In the genomic region with DNA sequence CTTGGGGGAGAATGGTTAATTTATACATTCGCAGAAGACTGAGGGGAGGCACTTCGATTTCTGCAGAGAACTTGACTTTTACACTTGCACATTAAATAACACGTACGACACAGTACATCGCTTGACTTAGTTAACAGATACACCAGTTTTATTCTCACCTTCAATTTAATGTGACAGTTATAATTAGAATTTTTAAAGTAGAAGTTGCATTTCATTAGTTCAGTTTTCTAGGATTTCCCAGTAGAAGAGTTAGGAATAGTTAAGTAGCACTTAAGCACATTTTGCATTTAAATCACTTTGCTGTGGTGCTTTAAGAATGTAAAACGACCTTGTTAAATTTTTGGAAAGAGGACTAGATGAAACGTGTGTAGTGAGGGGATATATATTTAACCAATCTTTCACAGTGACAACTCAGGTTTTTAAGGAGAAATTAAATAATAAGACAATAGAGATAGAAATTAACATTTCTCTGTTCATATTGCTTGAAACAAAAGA, we compare ENCODE assay signal across 9 cellular contexts. TPM values are rescaled to one million over a fixed set of nuclear protein-coding genes. Genes with fewer than 3 reads are reported as not detected.
A peak's percentile ranks its signal among the peaks of the same experiment; 100 is the strongest.
DNase-seq lines count a peak whose midpoint lies in the region; FAIRE-seq and TF ChIP-seq lines count a peak whose summit lies in the region.
"Had no signal": no experiment of that assay in that cellular context is flagged by ENCODE, and none has a peak within 500 bp of the region (broad histone marks: within the 10 kb centered on the region; RNA-seq: fewer than 3 reads in every experiment).

No MANE protein-coding gene starts in this region.

- peaks cover 63% of the 10 kb centered on the region for H3K4me1 ChIP-seq in OCI-LY1 (ENCODE audit: insufficient read depth, low read length, severe bottlenecking)
- peaks cover 17% of the 10 kb centered on the region for H3K4me1 ChIP-seq in endothelial cell of umbilical vein (ENCODE audit: control insufficient read depth, extremely low read depth, insufficient read depth, low read length)

- POLR2A ChIA-PET in activated CD4-positive, alpha-beta T cell treated with anti-CD3 and anti-CD28 coated beads, Interleukin-2, amount 10 ng/mL, durations not matched to agents 7 days and 5 days (lab: Charles Lee): no interaction called here
- POLR2A ChIA-PET in endothelial cell of umbilical vein (lab: Charles Lee): no interaction called here

- DNase-seq in activated CD4-positive, alpha-beta T cell treated with anti-CD3 and anti-CD28 coated beads, Interleukin-2, amount 10 ng/mL, durations not matched to agents 7 days and 5 days: no peak
- DNase-seq in activated CD4-positive, alpha-beta T cell treated with anti-CD3 and anti-CD28 coated beads for 1 hour: no peak
- DNase-seq in endothelial cell of umbilical vein (ENCODE audit: low read depth, low spot score) (no peak), progenitor cell of endocrine pancreas (ENCODE audit: low spot score, unreplicated experiment) (no peak), OCI-M1 (lab: John Stamatoyannopoulos, UW) (no peak), GM19239 (ENCODE audit: insufficient read length, low spot score) (no peak)
- no peak for DNase-seq in stimulated activated CD4-positive, alpha-beta T cell treated with anti-CD3 and anti-CD28 coated beads, Interleukin-15, amount 100 ng/mL, for 24 hours
- DNase-seq: uterus had no signal

- H3K79me2 ChIP-seq in OCI-LY1 (ENCODE audit: insufficient read depth, low read length) (peaks cover 14% of the 10 kb centered on the region; the same call in 1 of the 2 replicates), endothelial cell of umbilical vein (ENCODE audit: control insufficient read depth, insufficient read depth, low read length) (no peaks in the 10 kb centered on the region)

- H3K4me3 ChIP-seq in OCI-LY1 (ENCODE audit: low read depth, low read length, poor library complexity, severe bottlenecking) (peak overlapping the region; percentile 72), endothelial cell of umbilical vein (replicated peaks in 1 of 3; ENCODE audit: insufficient read depth in 1 of 3, low read depth in 1 of 3, low read length in 3 of 3) (no peak overlapping the region)

- intact Hi-C loops in endothelial cell of umbilical vein (cut with micrococcal nuclease): loop anchor here (5.0 to 10.0 kb wide), 4 partner anchors 340 to 730 kb away; partner anchors contain the start of genes PDSS2 and SOBP

- H3K9me1 ChIP-seq in endothelial cell of umbilical vein (replicated peaks; ENCODE audit: control insufficient read depth, extremely low read depth, insufficient read depth, low read length): no peaks in the 10 kb centered on the region

- peak overlapping the region; percentile 97 for H3K27ac ChIP-seq in OCI-LY1 (ENCODE audit: low read depth, low read length, poor library complexity, severe bottlenecking)
- H3K27ac ChIP-seq in endothelial cell of umbilical vein (ENCODE audit: insufficient read depth, low read depth, low read length): no peak overlapping the region
- H3K27ac ChIP-seq: uterus had no signal

- no peaks in the 10 kb centered on the region for H3K9me3 Mint-ChIP-seq in activated CD4-positive, alpha-beta T cell treated with anti-CD3 and anti-CD28 coated beads, Interleukin-2, amount 10 ng/mL, durations not matched to agents 7 days and 5 days
- H3K9me3 Mint-ChIP-seq in progenitor cell of endocrine pancreas (ENCODE audit: low read depth): no peaks in the 10 kb centered on the region

- H3K9me3 ChIP-seq in OCI-LY1 (ENCODE audit: low read length) (no peaks in the 10 kb centered on the region), endothelial cell of umbilical vein (replicated peaks; ENCODE audit: control insufficient read depth, insufficient read depth, low read length) (no peaks in the 10 kb centered on the region)
- H3K9me3 ChIP-seq: uterus had no signal

- dilution Hi-C loops in endothelial cell of umbilical vein (cut with MboI; ENCODE audit: extremely low pct_ligation_motif_present, low sequenced_read_pairs): no loop called here

- H3K27me3 Mint-ChIP-seq in activated CD4-positive, alpha-beta T cell treated with anti-CD3 and anti-CD28 coated beads, Interleukin-2, amount 10 ng/mL, durations not matched to agents 7 days and 5 days: peaks cover 18% of the 10 kb centered on the region
- H3K27me3 Mint-ChIP-seq in progenitor cell of endocrine pancreas: no peaks in the 10 kb centered on the region

- no peaks in the 10 kb centered on the region for H3K9me2 ChIP-seq in OCI-LY1 (ENCODE audit: low read depth, low read length)

- no peak for TF ChIP-seq CTCF in OCI-LY1 (IDR thresholded peaks at IDR 0.05; ENCODE audit: low read length)
- TF ChIP-seq CTCF in endothelial cell of umbilical vein (IDR thresholded peaks at IDR 0.05; ENCODE audit: extremely low read depth in 1 of 2, insufficient read depth in 1 of 2, low read depth in 1 of 2, low read length in 2 of 2): no peak
- TF ChIP-seq CTCF in progenitor cell of endocrine pancreas (IDR thresholded peaks at IDR 0.05; ENCODE audit: unreplicated experiment): no peak

- H3F3A ChIP-seq in OCI-LY1 (ENCODE audit: insufficient read depth, low read length): peaks cover 13% of the 10 kb centered on the region

- FAIRE-seq in endothelial cell of umbilical vein (lab: Jason Lieb, UNC): peak; percentile 53
- FAIRE-seq in GM19239 (lab: Jason Lieb, UNC): no peak

- H4K20me1 ChIP-seq in OCI-LY1 (ENCODE audit: insufficient read depth, low read length): no peaks in the 10 kb centered on the region
- H4K20me1 ChIP-seq in endothelial cell of umbilical vein (replicated peaks; ENCODE audit: control insufficient read depth, extremely low read depth, insufficient read depth, low read length): no peaks in the 10 kb centered on the region

- CTCF ChIA-PET in activated CD4-positive, alpha-beta T cell treated with anti-CD3 and anti-CD28 coated beads, Interleukin-2, amount 10 ng/mL, durations not matched to agents 7 days and 5 days (lab: Charles Lee): interaction anchor here (0.7 kb wide), 1 partner anchor 90 kb away, joined by 3 read pairs; the partner anchor contains the start of gene MTRES1
- CTCF ChIA-PET in endothelial cell of umbilical vein (lab: Charles Lee): interaction anchor here (1.0 to 1.8 kb wide), 3 partner anchors 8 to 933 kb away, joined by 3 to 7 read pairs (median 4); no protein-coding TSS in a partner anchor

- H3K36me3 ChIP-seq in OCI-LY1 (ENCODE audit: insufficient read depth, low read length) (peaks cover 5% of the 10 kb centered on the region), endothelial cell of umbilical vein (ENCODE audit: control insufficient read depth in 2 of 2, extremely low read depth in 1 of 2, insufficient read depth in 2 of 2, low read length in 2 of 2) (no peaks in the 10 kb centered on the region)
- H3K36me3 ChIP-seq: uterus had no signal

- H2AFZ ChIP-seq in OCI-LY1 (ENCODE audit: low read length) (no peak overlapping the region), endothelial cell of umbilical vein (ENCODE audit: low read depth, low read length) (no peak overlapping the region)

- peaks cover 19% of the 10 kb centered on the region for H3K4me1 Mint-ChIP-seq in activated CD4-positive, alpha-beta T cell treated with anti-CD3 and anti-CD28 coated beads, Interleukin-2, amount 10 ng/mL, durations not matched to agents 7 days and 5 days
- H3K4me1 Mint-ChIP-seq in progenitor cell of endocrine pancreas (ENCODE audit: low read depth): peaks cover 17% of the 10 kb centered on the region

- no peak overlapping the region for H3K27ac Mint-ChIP-seq in activated CD4-positive, alpha-beta T cell treated with anti-CD3 and anti-CD28 coated beads, Interleukin-2, amount 10 ng/mL, durations not matched to agents 7 days and 5 days
- H3K27ac Mint-ChIP-seq in progenitor cell of endocrine pancreas: peak overlapping the region; percentile 98

- no peak for TF ChIP-seq POLR2A in endothelial cell of umbilical vein (IDR thresholded peaks at IDR 0.05; ENCODE audit: low read depth, low read length)

- H3K4me2 ChIP-seq in OCI-LY1 (ENCODE audit: low read length) (peak overlapping the region; percentile 93), endothelial cell of umbilical vein (ENCODE audit: insufficient read depth, low read length) (peak overlapping the region; percentile 98)

- no TSS peak for BruUV-seq in endothelial cell of umbilical vein (replicated peaks; lab: Mats Ljungman, UMichigan)

- peaks cover 2% of the 10 kb centered on the region for H3K36me3 Mint-ChIP-seq in activated CD4-positive, alpha-beta T cell treated with anti-CD3 and anti-CD28 coated beads, Interleukin-2, amount 10 ng/mL, durations not matched to agents 7 days and 5 days (ENCODE audit: low read depth)
- H3K36me3 Mint-ChIP-seq in progenitor cell of endocrine pancreas (ENCODE audit: insufficient read depth): no peaks in the 10 kb centered on the region

- H3K4me3 Mint-ChIP-seq in activated CD4-positive, alpha-beta T cell treated with anti-CD3 and anti-CD28 coated beads, Interleukin-2, amount 10 ng/mL, durations not matched to agents 7 days and 5 days: peak overlapping the region; percentile 71
- peak overlapping the region; percentile 88 for H3K4me3 Mint-ChIP-seq in progenitor cell of endocrine pancreas (ENCODE audit: low read depth)

- peak overlapping the region; percentile 57 for H3K9ac ChIP-seq in OCI-LY1 (ENCODE audit: low read length)
- H3K9ac ChIP-seq in endothelial cell of umbilical vein (replicated peaks; ENCODE audit: extremely low read depth, insufficient read depth, low read length): no peak overlapping the region

- H3K27me3 ChIP-seq in OCI-LY1 (ENCODE audit: insufficient read depth, low read length) (no peaks in the 10 kb centered on the region), endothelial cell of umbilical vein (ENCODE audit: control insufficient read depth in 2 of 2, insufficient read depth in 2 of 2, low read length in 2 of 2) (peaks cover 9 to 24% of the 10 kb centered on the region in 2 experiments)
- H3K27me3 ChIP-seq: uterus had no signal

TF ChIP-seq in endothelial cell of umbilical vein, 7 proteins besides CTCF, POLR2A, EP300 and RAD21 (continues in another document):
- TF ChIP-seq EZH2 (IDR thresholded peaks at IDR 0.05; ENCODE audit: borderline replicate concordance, low read depth, low read length, severe bottlenecking) (peak; percentile 23), JUN (IDR thresholded peaks at IDR 0.05; ENCODE audit: borderline replicate concordance, insufficient read depth, insufficient read length, low read depth) (no peak), GATA2 (IDR thresholded peaks at IDR 0.05; ENCODE audit: insufficient read depth, insufficient read length, low read depth, low read length) (no peak)

RNA-seq across cellular contexts. Expression of gene BEND3, which starts 1.7 kb away (rescaled TPM):
- total RNA-seq in activated CD4-positive, alpha-beta T cell treated with anti-CD3 and anti-CD28 coated beads, Interleukin-2, amount 10 ng/mL, durations not matched to agents 7 days and 5 days: 1 to 10 TPM; 2.7 to 2.9 TPM
- 4.8 TPM in 2 replicates for total RNA-seq in endothelial cell of umbilical vein
- 1.4 and 1.6 TPM in 2 replicates for polyA plus RNA-seq in endothelial cell of umbilical vein
- 1.9 TPM in 2 replicates for polyA plus RNA-seq in endothelial cell of umbilical vein (2011; cell fraction: cytosol; rRNA removed)
- 2.9 and 3.4 TPM in 2 replicates for polyA plus RNA-seq in endothelial cell of umbilical vein (2011; cell fraction: nucleus; rRNA removed)
- polyA plus RNA-seq in endothelial cell of umbilical vein (2012): 1.6 and 1.9 TPM in 2 replicates
- polyA minus RNA-seq in endothelial cell of umbilical vein: 4.4 and 5.8 TPM in 2 replicates
- polyA minus RNA-seq in endothelial cell of umbilical vein (2011; cell fraction: cytosol; rRNA and poly(A)+ RNA removed): 8.7 TPM
- 4.0 and 4.2 TPM in 2 replicates for polyA minus RNA-seq in endothelial cell of umbilical vein (2011; cell fraction: nucleus; rRNA and poly(A)+ RNA removed)
- 22.4 and 23.6 TPM in 2 replicates for total RNA-seq in progenitor cell of endocrine pancreas
